Comparison of ENCODE assay signal across 22 cellular contexts in the genomic region with DNA sequence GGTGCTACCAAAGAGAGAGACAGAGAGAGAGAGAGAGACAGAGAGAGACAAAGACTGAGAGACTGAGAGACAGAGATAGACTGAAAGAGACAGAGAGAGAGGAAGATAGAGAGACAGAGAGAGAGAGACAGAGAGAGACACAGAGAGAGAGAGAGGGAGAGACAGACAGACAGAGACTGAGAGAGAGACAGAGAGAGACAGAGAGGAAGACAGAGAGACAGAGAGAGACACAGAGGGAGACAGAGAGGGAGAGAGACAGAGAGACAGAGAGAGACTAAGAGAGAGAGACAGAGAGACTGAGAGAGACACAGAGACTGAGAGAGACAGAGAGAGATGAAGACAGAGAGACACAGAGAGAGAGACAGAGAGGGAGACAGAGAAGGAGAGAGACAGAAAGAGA.
A peak's percentile ranks its signal among the peaks of the same experiment; 100 is the strongest.
DNase-seq lines count a peak whose midpoint lies in the region; ATAC-seq, FAIRE-seq and TF ChIP-seq lines count a peak whose summit lies in the region.
"Had no signal": no experiment of that assay in that cellular context is flagged by ENCODE, and none has a peak within 500 bp of the region (broad histone marks: within the 10 kb centered on the region; RNA-seq: fewer than 3 reads in every experiment).

No MANE protein-coding gene starts in this region.

- no peaks in the 10 kb centered on the region for H3K27me3 Mint-ChIP-seq in activated CD4-positive, alpha-beta T cell treated with anti-CD3 and anti-CD28 coated beads, Interleukin-2, amount 10 ng/mL, durations not matched to agents 7 days and 5 days
- no peaks in the 10 kb centered on the region for H3K27me3 Mint-ChIP-seq in activated naive CD8-positive, alpha-beta T cell treated with anti-CD3 and anti-CD28 coated beads, Interleukin-2, amount 10 ng/mL, durations not matched to agents 7 days and 5 days

- TF ChIP-seq CTCF in prostate gland (IDR thresholded peaks at IDR 0.05), result no peak

- no peak for FAIRE-seq in small intestine (lab: Jason Lieb, UNC)
- FAIRE-seq: HepG2 had no signal

- peaks cover 13% of the 10 kb centered on the region for H3K9me3 Mint-ChIP-seq in activated CD4-positive, alpha-beta T cell treated with anti-CD3 and anti-CD28 coated beads, Interleukin-2, amount 10 ng/mL, durations not matched to agents 7 days and 5 days
- H3K9me3 Mint-ChIP-seq in activated naive CD8-positive, alpha-beta T cell treated with anti-CD3 and anti-CD28 coated beads, Interleukin-2, amount 10 ng/mL, durations not matched to agents 7 days and 5 days, result peaks cover 10% of the 10 kb centered on the region

- H3K27me3 ChIP-seq in prostate gland (replicated peaks; ENCODE audit: insufficient read depth) (no peaks in the 10 kb centered on the region), small intestine (ENCODE audit: control insufficient read depth in 2 of 2, insufficient read depth in 2 of 2, low read length in 2 of 2) (no peaks in the 10 kb centered on the region)
- H3K27me3 ChIP-seq: hepatocyte, ovary, right lobe of liver, SJCRH30, stomach, upper lobe of left lung had no signal

- H3K27ac Mint-ChIP-seq in activated CD4-positive, alpha-beta T cell treated with anti-CD3 and anti-CD28 coated beads, Interleukin-2, amount 10 ng/mL, durations not matched to agents 7 days and 5 days, result peak overlapping the region; percentile 60
- H3K27ac Mint-ChIP-seq in activated naive CD8-positive, alpha-beta T cell treated with anti-CD3 and anti-CD28 coated beads, Interleukin-2, amount 10 ng/mL, durations not matched to agents 7 days and 5 days, result no peak overlapping the region

- CTCF ChIA-PET in activated CD4-positive, alpha-beta T cell treated with anti-CD3 and anti-CD28 coated beads, Interleukin-2, amount 10 ng/mL, durations not matched to agents 7 days and 5 days (lab: Charles Lee), result interaction anchor here (1.0 kb wide), 1 partner anchor 20 kb away, joined by 3 read pairs; no protein-coding TSS in a partner anchor

- H3K27ac ChIP-seq in prostate gland (peak overlapping the region; percentile 58 to 59), small intestine (ENCODE audit: low read depth in 1 of 2, low read length in 1 of 2) (no peak overlapping the region)
- H3K27ac ChIP-seq: hepatocyte, ovary, right lobe of liver, SJCRH30, stomach, upper lobe of left lung had no signal

- H3K36me3 Mint-ChIP-seq in activated CD4-positive, alpha-beta T cell treated with anti-CD3 and anti-CD28 coated beads, Interleukin-2, amount 10 ng/mL, durations not matched to agents 7 days and 5 days (ENCODE audit: low read depth), result peaks cover 55% of the 10 kb centered on the region
- peaks cover 55% of the 10 kb centered on the region for H3K36me3 Mint-ChIP-seq in activated naive CD8-positive, alpha-beta T cell treated with anti-CD3 and anti-CD28 coated beads, Interleukin-2, amount 10 ng/mL, durations not matched to agents 7 days and 5 days

- no peaks in the 10 kb centered on the region for H3K9me3 ChIP-seq in prostate gland
- H3K9me3 ChIP-seq in small intestine (ENCODE audit: control insufficient read depth, low read depth), result no peaks in the 10 kb centered on the region
- H3K9me3 ChIP-seq: ovary, right lobe of liver, SJCRH30, upper lobe of left lung had no signal

- DNase-seq in activated CD4-positive, alpha-beta T cell treated with anti-CD3 and anti-CD28 coated beads, Interleukin-2, amount 10 ng/mL, durations not matched to agents 7 days and 5 days, result no peak
- no peak for DNase-seq in activated CD4-positive, alpha-beta T cell treated with anti-CD3 and anti-CD28 coated beads, Interleukin-2, amount 50 U/mL, for 48 hours
- no peak for DNase-seq in activated naive CD8-positive, alpha-beta T cell treated with anti-CD3 and anti-CD28 coated beads, Interleukin-2, amount 10 ng/mL, durations not matched to agents 7 days and 5 days
- no peak for DNase-seq in prostate gland (ENCODE audit: low spot score)
- no peak for DNase-seq in NOMO-1 treated with dmso at 0.1 percent for 144 hours (lab: John Stamatoyannopoulos, UW; ENCODE audit: unreplicated experiment)
- no peak for DNase-seq in small intestine
- DNase-seq: dermis blood vessel endothelial cell, DND-41, NCI-H1417 treated with DMSO at 0.1 percent for 48 hours, NCI-H2171 treated with DMSO at 0.1 percent for 48 hours, NCI-H69, ovary, PC-3, right lobe of liver, SJCRH30, stomach, upper lobe of left lung had no signal

- POLR2A ChIA-PET in activated CD4-positive, alpha-beta T cell treated with anti-CD3 and anti-CD28 coated beads, Interleukin-2, amount 10 ng/mL, durations not matched to agents 7 days and 5 days (lab: Charles Lee), result no interaction called here
- POLR2A ChIA-PET in activated naive CD8-positive, alpha-beta T cell treated with anti-CD3 and anti-CD28 coated beads, Interleukin-2, amount 10 ng/mL, durations not matched to agents 7 days and 5 days (lab: Charles Lee), result no interaction called here

- intact Hi-C loops in prostate gland (cut with DNase I), result no loop called here

- ATAC-seq in GM21423 (IDR thresholded peaks at IDR 0.05; ENCODE audit: unreplicated experiment) (peak; percentile 6), HG02623 (IDR thresholded peaks at IDR 0.05; ENCODE audit: unreplicated experiment) (no peak)
- ATAC-seq in activated naive CD8-positive, alpha-beta T cell treated with anti-CD3 and anti-CD28 coated beads, Interleukin-2, amount 10 ng/mL, durations not matched to agents 7 days and 5 days (ENCODE audit: low read depth), result no peak
- ATAC-seq: HCT116, HepG2, PC-3 had no signal

- TF ChIP-seq POLR2A in prostate gland (IDR thresholded peaks at IDR 0.05), result no peak

- H3K4me1 Mint-ChIP-seq in activated CD4-positive, alpha-beta T cell treated with anti-CD3 and anti-CD28 coated beads, Interleukin-2, amount 10 ng/mL, durations not matched to agents 7 days and 5 days, result peaks cover 40% of the 10 kb centered on the region
- peaks cover 46% of the 10 kb centered on the region for H3K4me1 Mint-ChIP-seq in activated naive CD8-positive, alpha-beta T cell treated with anti-CD3 and anti-CD28 coated beads, Interleukin-2, amount 10 ng/mL, durations not matched to agents 7 days and 5 days

- H3K36me3 ChIP-seq in prostate gland, result no peaks in the 10 kb centered on the region
- H3K36me3 ChIP-seq in small intestine (ENCODE audit: control insufficient read depth in 2 of 2, insufficient read depth in 2 of 2, low read length in 2 of 2), result no peaks in the 10 kb centered on the region
- H3K36me3 ChIP-seq: ovary, right lobe of liver, SJCRH30, stomach, upper lobe of left lung had no signal

- H3K4me3 Mint-ChIP-seq in activated CD4-positive, alpha-beta T cell treated with anti-CD3 and anti-CD28 coated beads, Interleukin-2, amount 10 ng/mL, durations not matched to agents 7 days and 5 days, result no peak overlapping the region
- peak overlapping the region; percentile 5 for H3K4me3 Mint-ChIP-seq in activated naive CD8-positive, alpha-beta T cell treated with anti-CD3 and anti-CD28 coated beads, Interleukin-2, amount 10 ng/mL, durations not matched to agents 7 days and 5 days

- peaks cover 4% of the 10 kb centered on the region for H3K4me1 ChIP-seq in prostate gland (replicated peaks)
- no peaks in the 10 kb centered on the region for H3K4me1 ChIP-seq in small intestine (ENCODE audit: control insufficient read depth in 2 of 2, insufficient read depth in 1 of 2, low read depth in 1 of 2, low read length in 1 of 2)
- H3K4me1 ChIP-seq: right lobe of liver, SJCRH30 had no signal

- H3K4me3 ChIP-seq in prostate gland, result no peak overlapping the region
- H3K4me3 ChIP-seq in small intestine (ENCODE audit: low read depth in 1 of 2, low read length in 2 of 2), result no peak overlapping the region
- H3K4me3 ChIP-seq: hepatocyte, ovary, right lobe of liver, SJCRH30, stomach, upper lobe of left lung had no signal

Comparison
In these comparisons a context has a peak if more than half of its experiments do, and no peak if none do; other contexts are left out.
1. H3K27ac ChIP-seq: peak in prostate gland (2 of 2); none in small intestine (0 of 2).